In genomic region chr3:47324278-47324865, GRCh38 we compare ENCODE assay signal across 8 cellular contexts. TPM values are rescaled to one million over a fixed set of nuclear protein-coding genes. Genes with fewer than 3 reads are reported as not detected.
A peak's percentile ranks its signal among the peaks of the same experiment; 100 is the strongest.
DNase-seq lines count a peak whose midpoint lies in the region; ATAC-seq, FAIRE-seq and TF ChIP-seq lines count a peak whose summit lies in the region.

No MANE protein-coding gene starts in this region.

- no peak overlapping the region for H2BK20ac ChIP-seq in H1 (ENCODE audit: low read length)

- no peak overlapping the region for H3K18ac ChIP-seq in H1 (ENCODE audit: extremely low read depth, low read length)

- peak; percentile 26 to 78 (median 73) for TF ChIP-seq CTCF in H1 (IDR thresholded peaks at IDR 0.05; ENCODE audit: control extremely low read depth in 1 of 3, insufficient read depth in 1 of 3, low read depth in 1 of 3, low read length in 3 of 3)

- TF ChIP-seq POLR2A in GM12891 (IDR thresholded peaks at IDR 0.05; ENCODE audit: low read depth, low read length) (no peak), H1 (IDR thresholded peaks at IDR 0.05; ENCODE audit: control extremely low read depth in 1 of 2, low read depth in 2 of 2, low read length in 2 of 2) (no peak)

- H4K20me1 ChIP-seq in H1 (replicated peaks in 1 of 2; ENCODE audit: control insufficient read depth in 1 of 2, insufficient read depth in 2 of 2, low read length in 2 of 2), result no peaks in the 10 kb centered on the region

- H3K23ac ChIP-seq in H1 (ENCODE audit: insufficient read length), result no peak overlapping the region

- no peak overlapping the region for H2AFZ ChIP-seq in H1 (ENCODE audit: low read length)

- H3K9me3 ChIP-seq in H1 (ENCODE audit: insufficient read depth in 2 of 2, low read depth in 1 of 2, low read length in 1 of 2), result no peaks in the 10 kb centered on the region

- no peak overlapping the region for H2BK15ac ChIP-seq in H1 (ENCODE audit: low read length)

- H3K4ac ChIP-seq in H1 (replicated peaks; ENCODE audit: insufficient read length, low read depth, low read length), result no peak overlapping the region

- no peak overlapping the region for H3K56ac ChIP-seq in H1 (replicated peaks; ENCODE audit: insufficient read length, low read depth, low read length)

- no peaks in the 10 kb centered on the region for H3K23me2 ChIP-seq in H1 (ENCODE audit: low read depth, low read length)

- no peak overlapping the region for H3K9ac ChIP-seq in H1 (replicated peaks in 1 of 4; ENCODE audit: extremely low read depth in 1 of 4, low read depth in 3 of 4, low read length in 3 of 4)

- H3K4me1 ChIP-seq in H1 (replicated peaks in 1 of 4; ENCODE audit: control insufficient read depth in 3 of 4, insufficient read depth in 4 of 4, low read length in 3 of 4), result no peaks in the 10 kb centered on the region

- DNase-seq in ACHN, result peak; percentile 69
- peak; percentile 50 for DNase-seq in GM12891 (ENCODE audit: insufficient read length, low spot score)
- peak; percentile 20 for DNase-seq in NCI-H510A (lab: John Stamatoyannopoulos, UW)
- peak; percentile 26 to 59 for DNase-seq in activated CD4-positive, alpha-beta T cell treated with anti-CD3 and anti-CD28 coated beads, Interleukin-2, amount 50 U/mL, for 48 hours
- DNase-seq in H1 (ENCODE audit: low read depth in 1 of 2, low spot score in 2 of 2), result peak; percentile 29 to 75
- peak; percentile 91 for DNase-seq in medulla oblongata (ENCODE audit: extremely low spot score)
- DNase-seq in stimulated activated CD8-positive, alpha-beta memory T cell treated with anti-CD3 and anti-CD28 coated beads, Interleukin-7, amount 100 ng/mL, for 24 hours (ENCODE audit: low read depth), result peak; percentile 4

- POLR2A ChIA-PET in H1 (lab: Charles Lee; ENCODE audit: partially characterized antibody), result interaction anchor here (1.0 kb wide), 1 partner anchor 11 kb away, joined by 4 read pairs; no protein-coding TSS in a partner anchor

- no peak overlapping the region for H3K4me3 ChIP-seq in H1 (ENCODE audit: extremely low read depth in 1 of 4, insufficient read depth in 2 of 4, low read depth in 3 of 4, low read length in 4 of 4)

- peak; percentile 63 for FAIRE-seq in GM12891 (lab: Jason Lieb, UNC)
- FAIRE-seq in H1 (lab: Jason Lieb, UNC), result peak; percentile 62

- peak; percentile 89 to 91 for TF ChIP-seq RAD21 in H1 (IDR thresholded peaks at IDR 0.05 in 1 of 2, conservative IDR thresholded peaks at IDR 0.05 in 1 of 2; ENCODE audit: low read depth in 2 of 2, low read length in 2 of 2)

- H3K27ac ChIP-seq in H1 (ENCODE audit: low read depth, low read length), result no peak overlapping the region

- H3K27me3 ChIP-seq in H1 (replicated peaks in 1 of 4; ENCODE audit: control insufficient read depth in 3 of 4, extremely low read depth in 1 of 4, insufficient read depth in 3 of 4, low read length in 3 of 4), result no peaks in the 10 kb centered on the region

- no peak overlapping the region for H4K91ac ChIP-seq in H1 (replicated peaks; ENCODE audit: insufficient read length, low read length)

- in situ Hi-C loops in ACHN (cut with HindIII; ENCODE audit: low pct_ligation_motif_present, low pct_unique_long_range_greater_than_20kb, low sequenced_read_pairs), result no loop called here

- no peak overlapping the region for H2BK120ac ChIP-seq in H1 (replicated peaks; ENCODE audit: low read depth, low read length)

- H3K4me2 ChIP-seq in H1 (ENCODE audit: insufficient read depth in 1 of 2, low read depth in 2 of 2, low read length in 2 of 2), result no peak overlapping the region

- CTCF ChIA-PET in H1 (lab: Charles Lee; ENCODE audit: partially characterized antibody), result interaction anchor here (0.7 to 7.1 kb wide), 44 partner anchors 9 to 453 kb away, joined by 3 to 59 read pairs (median 4); partner anchors contain the start of genes KIF9 and KLHL18

- H2BK5ac ChIP-seq in H1 (ENCODE audit: low read depth, low read length), result no peak overlapping the region

- no peak for TF ChIP-seq EP300 in H1 (IDR thresholded peaks at IDR 0.05; ENCODE audit: borderline replicate concordance in 1 of 2, low read depth in 2 of 2, low read length in 2 of 2)

- peaks cover 16 to 44% (median 29%) of the 10 kb centered on the region in 4 experiments; a peak in 7 of 8 replicates for H3K36me3 ChIP-seq in H1 (ENCODE audit: control insufficient read depth in 2 of 4, insufficient read depth in 4 of 4, low read length in 3 of 4)

- no peak overlapping the region for H3K14ac ChIP-seq in H1 (ENCODE audit: insufficient read length)

- ATAC-seq in GM21576 (IDR thresholded peaks at IDR 0.05; ENCODE audit: unreplicated experiment), result no peak

- no peak overlapping the region for H2AK5ac ChIP-seq in H1 (ENCODE audit: low read depth, low read length)

- no peak overlapping the region for H4K8ac ChIP-seq in H1 (ENCODE audit: extremely low read depth, insufficient read depth, low read length)

- no peak overlapping the region for H2BK12ac ChIP-seq in H1 (ENCODE audit: low read depth, low read length)

- 27% methylated on average over 2 of the region's 2 CpGs; no CpG with 5 or more reads in 1 of the 2 experiments for WGBS in H1 (ENCODE audit: extremely low coverage in 1 of 2, insufficient coverage in 1 of 2, insufficient read length in 1 of 2, insufficient replicate concordance in 2 of 2, low coverage in 1 of 2, low lambda C conversion rate in 2 of 2, missing lambda C conversion rate in 1 of 2), 2 experiments

- no peaks in the 10 kb centered on the region for H3K79me1 ChIP-seq in H1 (ENCODE audit: low read depth, low read length)

- no peaks in the 10 kb centered on the region for H3K79me2 ChIP-seq in H1 (ENCODE audit: control insufficient read depth in 1 of 2, insufficient read depth in 2 of 2, low read length in 2 of 2)

- H4K5ac ChIP-seq in H1 (ENCODE audit: insufficient read length, low read depth, low read length), result no peak overlapping the region

TF ChIP-seq in GM12891, 5 proteins besides CTCF, POLR2A, EP300 and RAD21:
- TF ChIP-seq TAF1 (IDR thresholded peaks at IDR 0.05; ENCODE audit: low read depth, low read length), result no peak
- TF ChIP-seq POLR2AphosphoS5 (IDR thresholded peaks at IDR 0.05; ENCODE audit: low read depth, low read length), result no peak

TF ChIP-seq in H1, 55 proteins besides CTCF, POLR2A, EP300 and RAD21:
- TF ChIP-seq JUND (IDR thresholded peaks at IDR 0.05; ENCODE audit: low read length) (peak; percentile 8; the same call in 1 of the 2 replicates), CREB1 (IDR thresholded peaks at IDR 0.05) (peak; percentile 8; the same call in 1 of the 2 replicates), ZNF274 (IDR thresholded peaks at IDR 0.05; ENCODE audit: borderline replicate concordance, extremely low read depth, low read length) (no peak)

RNA-seq across cellular contexts. Expression of gene KLHL18, which starts 41.6 kb away (rescaled TPM):
- 34.9 TPM for polyA plus RNA-seq in GM12891 (2012; ENCODE audit: low read depth, missing spikeins)
- total RNA-seq in H1 (2021; fragmentation: NEBNext Ultra II Directional; extraction: Animal tissue kit (Norgen Biotek cat#: 25700)), result 30.9 and 31.7 TPM in 2 replicates
- polyA plus RNA-seq in H1 (2011; rRNA removed), result 19.9 and 27.3 TPM in 2 replicates
- polyA plus RNA-seq in H1 (2011; cell fraction: cytosol; rRNA removed), result 17.9 TPM
- 20.9 TPM for polyA plus RNA-seq in H1 (2011; cell fraction: nucleus; rRNA removed)
- polyA plus RNA-seq in H1 (2012, experiment 1 of 2), result 16.8 to 22.5 TPM (median 19.6 TPM) in 4 replicates
- polyA plus RNA-seq in H1 (2012, experiment 2 of 2), result 10.9 TPM
- polyA plus RNA-seq in H1 (2013, experiment 1 of 2), result 10.5 TPM
- 11.6 TPM for polyA plus RNA-seq in H1 (2013, experiment 2 of 2)
- 51.9 and 54.2 TPM in 2 replicates for polyA minus RNA-seq in H1 (2011; rRNA and poly(A)+ RNA removed)
- polyA minus RNA-seq in H1 (2011; cell fraction: cytosol; rRNA and poly(A)+ RNA removed), result 19.4 TPM
- 24.2 TPM for polyA minus RNA-seq in H1 (2011; cell fraction: nucleus; rRNA and poly(A)+ RNA removed)

RNA-seq across cellular contexts. Expression of gene KIF9, which starts 41.8 kb away (rescaled TPM):
- 5.4 TPM for polyA plus RNA-seq in GM12891 (2012; ENCODE audit: low read depth, missing spikeins)
- 6.8 and 8.0 TPM in 2 replicates for total RNA-seq in H1 (2021; fragmentation: NEBNext Ultra II Directional; extraction: Animal tissue kit (Norgen Biotek cat#: 25700))
- polyA plus RNA-seq in H1 (2011; rRNA removed), result 5.0 and 5.8 TPM in 2 replicates
- 6.7 TPM for polyA plus RNA-seq in H1 (2011; cell fraction: cytosol; rRNA removed)
- polyA plus RNA-seq in H1 (2011; cell fraction: nucleus; rRNA removed), result 3.0 TPM
- 7.3 to 11.9 TPM (median 8.5 TPM) in 4 replicates for polyA plus RNA-seq in H1 (2012, experiment 1 of 2)
- 7.9 TPM for polyA plus RNA-seq in H1 (2012, experiment 2 of 2)
- polyA plus RNA-seq in H1 (2013, experiment 1 of 2), result 7.3 TPM
- polyA plus RNA-seq in H1 (2013, experiment 2 of 2), result 7.7 TPM
- polyA minus RNA-seq in H1 (2011; rRNA and poly(A)+ RNA removed), result 1.0 and 1.4 TPM in 2 replicates
- 2.7 TPM for polyA minus RNA-seq in H1 (2011; cell fraction: cytosol; rRNA and poly(A)+ RNA removed)
- polyA minus RNA-seq in H1 (2011; cell fraction: nucleus; rRNA and poly(A)+ RNA removed), result 2.3 TPM

RNA-seq across cellular contexts. Expression of gene PTPN23, which starts 56.4 kb away (rescaled TPM):
- polyA plus RNA-seq in GM12891 (2012; ENCODE audit: low read depth, missing spikeins), result 12.6 TPM
- 44.1 and 46.7 TPM in 2 replicates for total RNA-seq in H1 (2021; fragmentation: NEBNext Ultra II Directional; extraction: Animal tissue kit (Norgen Biotek cat#: 25700))
- 2.9 and 5.5 TPM in 2 replicates for polyA plus RNA-seq in H1 (2011; rRNA removed)
- 2.5 TPM for polyA plus RNA-seq in H1 (2011; cell fraction: cytosol; rRNA removed)
- 23.5 TPM for polyA plus RNA-seq in H1 (2011; cell fraction: nucleus; rRNA removed)
- 27.9 to 39.5 TPM (median 35.9 TPM) in 4 replicates for polyA plus RNA-seq in H1 (2012, experiment 1 of 2)
- 29.6 TPM for polyA plus RNA-seq in H1 (2012, experiment 2 of 2)
- 27.1 TPM for polyA plus RNA-seq in H1 (2013, experiment 1 of 2)
- polyA plus RNA-seq in H1 (2013, experiment 2 of 2), result 29.4 TPM
- 12.3 and 13.7 TPM in 2 replicates for polyA minus RNA-seq in H1 (2011; rRNA and poly(A)+ RNA removed)
- 13.4 TPM for polyA minus RNA-seq in H1 (2011; cell fraction: cytosol; rRNA and poly(A)+ RNA removed)
- polyA minus RNA-seq in H1 (2011; cell fraction: nucleus; rRNA and poly(A)+ RNA removed), result 23.1 TPM

Comparison
In these comparisons a context has a peak if more than half of its experiments do, and no peak if none do; other contexts are left out.
1. DNase-seq: peak in every context shown above with its lines; median percentile 91 in medulla oblongata; 69 in ACHN; 52 in H1; 50 in GM12891; 42 in activated CD4-positive, alpha-beta T cell treated with anti-CD3 and anti-CD28 coated beads, Interleukin-2, amount 50 U/mL, for 48 hours; 20 in NCI-H510A; 4 in stimulated activated CD8-positive, alpha-beta memory T cell treated with anti-CD3 and anti-CD28 coated beads, Interleukin-7, amount 100 ng/mL, for 24 hours.